Comparison of ENCODE assay signal across 19 cellular contexts in genomic region chr11:5040876-5041275, GRCh38. TPM values are rescaled to one million over a fixed set of nuclear protein-coding genes. Genes with fewer than 3 reads are reported as not detected.
DNase-seq lines count a peak whose midpoint lies in the region; FAIRE-seq and TF ChIP-seq lines count a peak whose summit lies in the region.
"Had no signal": no experiment of that assay in that cellular context is flagged by ENCODE, and none has a peak within 500 bp of the region (broad histone marks: within the 10 kb centered on the region; RNA-seq: fewer than 3 reads in every experiment).

No MANE protein-coding gene starts in this region.

- TF ChIP-seq CTCF in bronchial epithelial cell (IDR thresholded peaks at IDR 0.05; ENCODE audit: insufficient read depth, low read length, severe bottlenecking) (no peak), brain microvascular endothelial cell (IDR thresholded peaks at IDR 0.05; ENCODE audit: low read depth, low read length, missing control alignments) (no peak), esophagus muscularis mucosa (IDR thresholded peaks at IDR 0.05) (no peak), right atrium auricular region (IDR thresholded peaks at IDR 0.05) (no peak)

- DNase-seq in Caki2 (ENCODE audit: low read depth) (peak; percentile 22), bronchial epithelial cell (ENCODE audit: low read depth) (peak; percentile 5), kidney tubule cell (ENCODE audit: low spot score) (peak; percentile 60), brain microvascular endothelial cell (no peak), esophagus muscularis mucosa (ENCODE audit: extremely low spot score) (no peak), right atrium auricular region (ENCODE audit: low spot score) (no peak), T1000 (lab: John Stamatoyannopoulos, UW) (no peak)
- DNase-seq: 8988T; AML-193; Caco-2; CD4-positive, alpha-beta T cell; CD8-positive, alpha-beta T cell; DMS79 treated with DMSO at 0.1 percent for 48 hours; GF-D8 had no signal

- no peaks in the 10 kb centered on the region for H3K36me3 ChIP-seq in bronchial epithelial cell (ENCODE audit: control insufficient read depth, insufficient read depth, low read length)
- H3K36me3 ChIP-seq in brain microvascular endothelial cell (replicated peaks): no peaks in the 10 kb centered on the region
- H3K36me3 ChIP-seq in esophagus muscularis mucosa: no peaks in the 10 kb centered on the region
- H3K36me3 ChIP-seq in right atrium auricular region: no peaks in the 10 kb centered on the region
- H3K36me3 ChIP-seq: BLaER1 treated with 17β-estradiol and CSF1 and Interleukin-3, amounts not matched to agents 10 nM and 100 nM had no signal

- H3K27me3 ChIP-seq in bronchial epithelial cell (ENCODE audit: control insufficient read depth, insufficient read depth, low read length) (no peaks in the 10 kb centered on the region), brain microvascular endothelial cell (replicated peaks) (no peaks in the 10 kb centered on the region), esophagus muscularis mucosa (no peaks in the 10 kb centered on the region), right atrium auricular region (no peaks in the 10 kb centered on the region)
- H3K27me3 ChIP-seq: BLaER1 treated with 17β-estradiol and CSF1 and Interleukin-3, amounts not matched to agents 10 nM and 100 nM had no signal

- H3K4me3 ChIP-seq in bronchial epithelial cell (ENCODE audit: low read depth, low read length) (no peak overlapping the region), brain microvascular endothelial cell (ENCODE audit: low read depth, low read length) (no peak overlapping the region), esophagus muscularis mucosa (no peak overlapping the region), right atrium auricular region (no peak overlapping the region)
- H3K4me3 ChIP-seq: BLaER1 treated with 17β-estradiol and CSF1 and Interleukin-3, amounts not matched to agents 10 nM and 100 nM had no signal

- intact Hi-C loops in esophagus muscularis mucosa (cut with DNase I): no loop called here

- FAIRE-seq in bronchial epithelial cell (lab: Jason Lieb, UNC): no peak
- FAIRE-seq: D721Med, GM12891 had no signal

- in situ Hi-C loops in Caki2 (cut with HindIII; ENCODE audit: low pct_unique_long_range_greater_than_20kb, low sequenced_read_pairs) (no loop called here), brain microvascular endothelial cell (cut with HindIII; ENCODE audit: low pct_ligation_motif_present, low sequenced_read_pairs) (no loop called here)

- H3K27ac ChIP-seq in brain microvascular endothelial cell (no peak overlapping the region), esophagus muscularis mucosa (replicated peaks in 1 of 4) (no peak overlapping the region), right atrium auricular region (no peak overlapping the region)
- H3K27ac ChIP-seq: BLaER1 treated with 17β-estradiol and CSF1 and Interleukin-3, amounts not matched to agents 10 nM and 100 nM; C4-2B had no signal

- no peak for TF ChIP-seq EP300 in esophagus muscularis mucosa (IDR thresholded peaks at IDR 0.05)

- H3K9me3 ChIP-seq in esophagus muscularis mucosa (no peaks in the 10 kb centered on the region), right atrium auricular region (no peaks in the 10 kb centered on the region)
- H3K9me3 ChIP-seq: BLaER1 treated with 17β-estradiol and CSF1 and Interleukin-3, amounts not matched to agents 10 nM and 100 nM; Caco-2 had no signal

- TF ChIP-seq POLR2A in esophagus muscularis mucosa (IDR thresholded peaks at IDR 0.05; ENCODE audit: low read depth): no peak

- H3K4me1 ChIP-seq in esophagus muscularis mucosa (no peaks in the 10 kb centered on the region), right atrium auricular region (no peaks in the 10 kb centered on the region)
- H3K4me1 ChIP-seq: Caco-2 had no signal

- WGBS in esophagus muscularis mucosa: 68% methylated on average over 4 of the region's 4 CpGs

RNA-seq across cellular contexts. Expression of gene OR52J3, which starts 5.5 kb away (rescaled TPM):
- not detected in 2 replicates for total RNA-seq in Caki2 (2014; rRNA removed; shearing (Covaris generic); ENCODE audit: low replicate concordance)
- total RNA-seq in bronchial epithelial cell: not detected in 2 replicates
- total RNA-seq in esophagus muscularis mucosa: not detected
- not detected for total RNA-seq in right atrium auricular region
- total RNA-seq: B cell; Caco-2; CD4-positive, alpha-beta T cell; CD8-positive, alpha-beta T cell had no signal

RNA-seq across cellular contexts. Expression of gene OR52E2, which starts 18.6 kb away (rescaled TPM):
- not detected in 2 replicates for total RNA-seq in Caki2 (2014; rRNA removed; shearing (Covaris generic); ENCODE audit: low replicate concordance)
- total RNA-seq in bronchial epithelial cell (not detected in 2 replicates), esophagus muscularis mucosa (not detected), right atrium auricular region (not detected)
- total RNA-seq: B cell; Caco-2; CD4-positive, alpha-beta T cell; CD8-positive, alpha-beta T cell had no signal

RNA-seq across cellular contexts. Expression of gene OR52E1, which starts 28.5 kb away (rescaled TPM):
- not detected in 2 replicates for total RNA-seq in Caki2 (2014; rRNA removed; shearing (Covaris generic); ENCODE audit: low replicate concordance)
- total RNA-seq in bronchial epithelial cell (not detected in 2 replicates), esophagus muscularis mucosa (not detected), right atrium auricular region (not detected)
- total RNA-seq: B cell; Caco-2; CD4-positive, alpha-beta T cell; CD8-positive, alpha-beta T cell had no signal

RNA-seq across cellular contexts. Expression of gene OR51L1, which starts 46.2 kb away (rescaled TPM):
- not detected in 2 replicates for total RNA-seq in Caki2 (2014; rRNA removed; shearing (Covaris generic); ENCODE audit: low replicate concordance)
- total RNA-seq in bronchial epithelial cell: not detected in 2 replicates
- not detected for total RNA-seq in esophagus muscularis mucosa
- not detected for total RNA-seq in right atrium auricular region
- total RNA-seq: B cell; Caco-2; CD4-positive, alpha-beta T cell; CD8-positive, alpha-beta T cell had no signal

Comparison
In these comparisons a context has a peak if more than half of its experiments do, and no peak if none do; other contexts are left out.
1. DNase-seq: peak in Caki2 (single experiment), bronchial epithelial cell (single experiment) and kidney tubule cell (single experiment); none in brain microvascular endothelial cell (single experiment), esophagus muscularis mucosa (single experiment), right atrium auricular region (single experiment) and T1000 (single experiment).